ENCODE assay signal across 9 cellular contexts in genomic region chr16:31879937-31880321, GRCh38. TPM values are rescaled to one million over a fixed set of nuclear protein-coding genes. Genes with fewer than 3 reads are reported as not detected.
A peak's percentile ranks its signal among the peaks of the same experiment; 100 is the strongest.
DNase-seq lines count a peak whose midpoint lies in the region; ATAC-seq, FAIRE-seq and TF ChIP-seq lines count a peak whose summit lies in the region.
"Had no signal": no experiment of that assay in that cellular context is flagged by ENCODE, and none has a peak within 500 bp of the region (broad histone marks: within the 10 kb centered on the region; RNA-seq: fewer than 3 reads in every experiment).

No MANE protein-coding gene starts in this region.

- peak overlapping the region; percentile 90 for H3K4me3 Mint-ChIP-seq in activated CD4-positive, alpha-beta T cell treated with anti-CD3 and anti-CD28 coated beads, Interleukin-2, amount 10 ng/mL, durations not matched to agents 24 days and 14 days
- H3K4me3 Mint-ChIP-seq in activated naive CD8-positive, alpha-beta T cell = peak overlapping the region; percentile 91

- H3K4me2 ChIP-seq in HepG2 (ENCODE audit: low read depth, low read length) = peak overlapping the region; percentile 55

- peak; percentile 8 for ATAC-seq in HepG2
- no peak for ATAC-seq in GM19452 (IDR thresholded peaks at IDR 0.05; ENCODE audit: unreplicated experiment)
- no peak for ATAC-seq in GM21528 (IDR thresholded peaks at IDR 0.05; ENCODE audit: low FRiP score, unreplicated experiment)
- ATAC-seq in GM19397 (IDR thresholded peaks at IDR 0.05; ENCODE audit: unreplicated experiment) = no peak

- POLR2A ChIA-PET in HepG2 (lab: Yijun Ruan, JAX) = no interaction called here

- peaks cover 6% of the 10 kb centered on the region; the same call in 1 of the 2 replicates for H4K20me1 ChIP-seq in HepG2 (ENCODE audit: insufficient read depth, low read length)

- no peak for FAIRE-seq in HepG2 (lab: Jason Lieb, UNC)

- peak; percentile 57 for DNase-seq in activated CD4-positive, alpha-beta T cell treated with anti-CD3 and anti-CD28 coated beads, Interleukin-2, amount 10 ng/mL, durations not matched to agents 24 days and 14 days
- no peak for DNase-seq in activated CD4-positive, alpha-beta T cell treated with anti-CD3 and anti-CD28 coated beads, Interleukin-2, amount 50 U/mL, for 1 hour
- peak; percentile 31 for DNase-seq in HepG2 (ENCODE audit: low spot score)
- DNase-seq in suprapubic skin (ENCODE audit: low spot score in 2 of 2) = no peak
- DNase-seq: effector CD8-positive, alpha-beta T cell had no signal

- intact Hi-C loops in activated CD4-positive, alpha-beta T cell treated with anti-CD3 and anti-CD28 coated beads, Interleukin-2, amount 10 ng/mL, durations not matched to agents 24 days and 14 days (cut with micrococcal nuclease) = loop anchor here (10.0 kb wide), 3 partner anchors 125 to 1225 kb away; partner anchors contain the start of genes FBRS, ITGAX and PRR14
- intact Hi-C loops in HepG2 (cut with micrococcal nuclease; ENCODE audit: unreplicated experiment) = no loop called here

- WGBS in HepG2 (ENCODE audit: low lambda C conversion rate) = 0% methylated on average over 1 of the region's 1 CpG
- 47% methylated on average over 1 of the region's 1 CpG for WGBS in suprapubic skin

- H3K79me2 ChIP-seq in HepG2 (ENCODE audit: insufficient read depth, low read length) = peaks cover 94% of the 10 kb centered on the region

- H2AFZ ChIP-seq in HepG2 (ENCODE audit: low read length) = no peak overlapping the region

- no peaks in the 10 kb centered on the region for H3K27me3 ChIP-seq in HepG2 (ENCODE audit: control insufficient read depth in 1 of 2, insufficient read depth in 2 of 2, low read length in 2 of 2)
- no peaks in the 10 kb centered on the region for H3K27me3 ChIP-seq in suprapubic skin

- H3K27ac ChIP-seq in HepG2 (ENCODE audit: extremely low read length, insufficient read depth, low read length) (peak overlapping the region; percentile 39), suprapubic skin (peak overlapping the region; percentile 19)

- H3K36me3 ChIP-seq in HepG2 (replicated peaks in 1 of 2; ENCODE audit: control insufficient read depth in 1 of 2, insufficient read depth in 2 of 2, low read length in 2 of 2) (peaks cover 0 to 16% of the 10 kb centered on the region in 2 experiments; a peak in 3 of 5 replicates), suprapubic skin (peaks cover 6% of the 10 kb centered on the region)

- H3K27ac Mint-ChIP-seq in activated CD4-positive, alpha-beta T cell treated with anti-CD3 and anti-CD28 coated beads, Interleukin-2, amount 10 ng/mL, durations not matched to agents 24 days and 14 days = peak overlapping the region; percentile 94
- peak overlapping the region; percentile 97 for H3K27ac Mint-ChIP-seq in activated naive CD8-positive, alpha-beta T cell

- TF ChIP-seq EP300 in HepG2 (IDR thresholded peaks at IDR 0.05; ENCODE audit: low read depth in 2 of 2, low read length in 2 of 2) = no peak
- TF ChIP-seq EP300 in HepG2 (CRISPR knock-in tag; IDR thresholded peaks at IDR 0.05; ENCODE audit: borderline replicate concordance) = no peak
- no peak for TF ChIP-seq EP300 in suprapubic skin (IDR thresholded peaks at IDR 0.05)

- no peaks in the 10 kb centered on the region for H3K27me3 Mint-ChIP-seq in activated CD4-positive, alpha-beta T cell treated with anti-CD3 and anti-CD28 coated beads, Interleukin-2, amount 10 ng/mL, durations not matched to agents 24 days and 14 days
- no peaks in the 10 kb centered on the region for H3K27me3 Mint-ChIP-seq in activated naive CD8-positive, alpha-beta T cell

- no peaks in the 10 kb centered on the region for H3K9me3 ChIP-seq in HepG2 (ENCODE audit: low read length)
- no peaks in the 10 kb centered on the region for H3K9me3 ChIP-seq in suprapubic skin

- TF ChIP-seq POLR2A in HepG2 (IDR thresholded peaks at IDR 0.05; ENCODE audit: insufficient read depth in 1 of 2, low read depth in 2 of 2, low read length in 2 of 2) (no peak), suprapubic skin (IDR thresholded peaks at IDR 0.05) (no peak)

- in situ Hi-C loops in HepG2 (cut with HindIII; ENCODE audit: extremely low pct_ligation_motif_present, low pct_unique_long_range_greater_than_20kb) = loop anchor here (10.0 kb wide), 2 partner anchors 425 to 885 kb away; partner anchors contain the start of gene ARMC5

- H3K4me1 Mint-ChIP-seq in activated CD4-positive, alpha-beta T cell treated with anti-CD3 and anti-CD28 coated beads, Interleukin-2, amount 10 ng/mL, durations not matched to agents 24 days and 14 days = peaks cover 59% of the 10 kb centered on the region
- peaks cover 81% of the 10 kb centered on the region for H3K4me1 Mint-ChIP-seq in activated naive CD8-positive, alpha-beta T cell (ENCODE audit: low read depth)

- H3K9me3 Mint-ChIP-seq in activated CD4-positive, alpha-beta T cell treated with anti-CD3 and anti-CD28 coated beads, Interleukin-2, amount 10 ng/mL, durations not matched to agents 24 days and 14 days = peaks cover 4% of the 10 kb centered on the region
- no peaks in the 10 kb centered on the region for H3K9me3 Mint-ChIP-seq in activated naive CD8-positive, alpha-beta T cell (ENCODE audit: low read depth)

- peaks cover 78% of the 10 kb centered on the region for H3K4me1 ChIP-seq in HepG2 (ENCODE audit: insufficient read depth, low read length)
- H3K4me1 ChIP-seq in suprapubic skin = peaks cover 61% of the 10 kb centered on the region

- no peak overlapping the region for H3K9ac ChIP-seq in HepG2 (ENCODE audit: insufficient read depth, low read depth, low read length)

- no peak for TF ChIP-seq RAD21 in HepG2 (CRISPR knock-in tag; IDR thresholded peaks at IDR 0.05)

- no peak for TF ChIP-seq CTCF in HepG2 (CRISPR knock-in tag; IDR thresholded peaks at IDR 0.05)
- no peak for TF ChIP-seq CTCF in suprapubic skin (IDR thresholded peaks at IDR 0.05)

- CTCF ChIA-PET in HepG2 (lab: Yijun Ruan, JAX; ENCODE audit: low intra/inter-chr PET ratio, low total read pairs) = no interaction called here

- no TSS peak for BruUV-seq in HepG2 (replicated peaks; lab: Mats Ljungman, UMichigan)

- H3K4me3 ChIP-seq in HepG2 (replicated peaks in 1 of 3; ENCODE audit: insufficient read depth in 1 of 3, low read depth in 2 of 3, low read length in 3 of 3) (no peak overlapping the region; a peak in 1 of 6 replicates), suprapubic skin (no peak overlapping the region)

- H3K36me3 Mint-ChIP-seq in activated CD4-positive, alpha-beta T cell treated with anti-CD3 and anti-CD28 coated beads, Interleukin-2, amount 10 ng/mL, durations not matched to agents 24 days and 14 days (ENCODE audit: low read depth) = peaks cover 96% of the 10 kb centered on the region
- peaks cover 38% of the 10 kb centered on the region for H3K36me3 Mint-ChIP-seq in activated naive CD8-positive, alpha-beta T cell

TF ChIP-seq in HepG2, 621 proteins besides CTCF, POLR2A, EP300 and RAD21 (continues in another document):
- TF ChIP-seq KDM6A (CRISPR knock-in tag; IDR thresholded peaks at IDR 0.05; ENCODE audit: low read depth) (0 out of 2 replicates have a peak, but pooled peaks have one; percentile 8), AKAP8 (CRISPR knock-in tag; IDR thresholded peaks at IDR 0.05) (no peak), JUNB (CRISPR knock-in tag; IDR thresholded peaks at IDR 0.05; ENCODE audit: borderline replicate concordance) (no peak)

RNA-seq across cellular contexts. Expression of gene ZNF267, which starts 6.3 kb away (rescaled TPM):
- 77.7 and 78.3 TPM in 2 replicates for total RNA-seq in activated CD4-positive, alpha-beta T cell treated with anti-CD3 and anti-CD28 coated beads, Interleukin-2, amount 10 ng/mL, durations not matched to agents 24 days and 14 days
- total RNA-seq in HepG2 (2016; rRNA removed; fragmentation: Illumina TruSeq; extraction: Trizol) (30.0 and 42.4 TPM in 2 replicates), suprapubic skin (10 to 100 TPM in 3 of 4 donors, 1 to 10 TPM in 1; 7.7 to 13.2 (median 11.3) TPM)
- total RNA-seq in HepG2 (2016; cell fraction: cytosol; rRNA removed; fragmentation: Illumina TruSeq; extraction: Trizol; ENCODE audit: low read depth) = 4.5 and 5.7 TPM in 2 replicates
- 30.7 and 43.3 TPM in 2 replicates for total RNA-seq in HepG2 (2016; cell fraction: insoluble cytoplasmic fraction; rRNA removed; fragmentation: Illumina TruSeq; extraction: Trizol)
- total RNA-seq in HepG2 (2016; cell fraction: membrane; rRNA removed; fragmentation: Illumina TruSeq; extraction: Trizol) = 13.3 and 16.9 TPM in 2 replicates
- total RNA-seq in HepG2 (2016; cell fraction: nucleus; rRNA removed; fragmentation: Illumina TruSeq; extraction: Trizol) = 42.2 and 42.5 TPM in 2 replicates
- polyA plus RNA-seq in HepG2 (2011; rRNA removed) = 3.0 and 3.1 TPM in 2 replicates
- 1.4 and 2.0 TPM in 2 replicates for polyA plus RNA-seq in HepG2 (2011; cell fraction: cytosol; rRNA removed)
- polyA plus RNA-seq in HepG2 (2011; cell fraction: nucleus; rRNA removed) = 3.2 and 3.3 TPM in 2 replicates
- polyA plus RNA-seq in HepG2 (2012) = 6.3 and 7.1 TPM in 2 replicates
- 1.0 and 1.2 TPM in 2 replicates for polyA plus RNA-seq in HepG2 (2016; cell fraction: cytosol; fragmentation: Illumina TruSeq; extraction: Trizol; ENCODE audit: low read depth)
- 22.9 and 26.2 TPM in 2 replicates for polyA plus RNA-seq in HepG2 (2016; cell fraction: insoluble cytoplasmic fraction; fragmentation: Illumina TruSeq; extraction: Trizol; ENCODE audit: low read depth)
- polyA plus RNA-seq in HepG2 (2016; cell fraction: membrane; fragmentation: Illumina TruSeq; extraction: Trizol; ENCODE audit: low read depth) = 3.2 and 3.4 TPM in 2 replicates
- 15.0 and 18.6 TPM in 2 replicates for polyA plus RNA-seq in HepG2 (2016; cell fraction: nucleus; fragmentation: Illumina TruSeq; extraction: Trizol; ENCODE audit: insufficient read depth, low read depth)
- polyA minus RNA-seq in HepG2 (2011; rRNA and poly(A)+ RNA removed; ENCODE audit: low replicate concordance) = 6.5 and 9.1 TPM in 2 replicates
- polyA minus RNA-seq in HepG2 (2011; cell fraction: cytosol; rRNA and poly(A)+ RNA removed) = 6.2 and 8.1 TPM in 2 replicates
- 40.3 and 44.5 TPM in 2 replicates for polyA minus RNA-seq in HepG2 (2011; cell fraction: nucleus; rRNA and poly(A)+ RNA removed)

Comparison
In these comparisons a context has a peak if more than half of its experiments do, and no peak if none do; other contexts are left out.
1. DNase-seq: peak in activated CD4-positive, alpha-beta T cell treated with anti-CD3 and anti-CD28 coated beads, Interleukin-2, amount 10 ng/mL, durations not matched to agents 24 days and 14 days (single experiment) and HepG2 (single experiment); none in activated CD4-positive, alpha-beta T cell treated with anti-CD3 and anti-CD28 coated beads, Interleukin-2, amount 50 U/mL, for 1 hour (single experiment) and suprapubic skin (0 of 2).